In the genomic region with DNA sequence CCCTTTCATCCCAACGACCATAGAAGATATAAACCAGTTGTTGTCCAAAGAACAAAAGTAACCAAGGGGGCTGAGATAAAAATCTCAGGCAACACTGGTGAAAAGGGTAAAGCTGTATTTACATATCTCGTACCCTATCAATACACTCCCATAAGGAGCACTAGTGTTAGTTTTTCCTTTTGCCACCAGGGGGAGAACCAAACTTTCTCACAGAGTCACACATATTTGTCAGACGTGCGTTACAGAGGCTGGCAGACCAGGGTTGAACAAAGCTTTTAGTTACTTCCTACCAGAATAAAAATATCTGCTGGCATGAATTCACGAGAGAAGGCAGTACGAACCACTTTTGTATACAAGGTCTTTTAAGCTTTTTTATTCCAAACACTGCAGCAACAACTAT, we compare ENCODE assay signal across 8 cellular contexts.
A peak's percentile ranks its signal among the peaks of the same experiment; 100 is the strongest.
DNase-seq lines count a peak whose midpoint lies in the region; ATAC-seq and TF ChIP-seq lines count a peak whose summit lies in the region.

No MANE protein-coding gene starts in this region.

- no peaks in the 10 kb centered on the region for H3K9me3 ChIP-seq in right lobe of liver
- H3K9me3 ChIP-seq in aorta (ENCODE audit: control insufficient read depth, low read length) = no peaks in the 10 kb centered on the region

- WGBS in right lobe of liver (ENCODE audit: insufficient coverage, low coverage, low lambda C conversion rate, missing lambda C conversion rate) = 5% methylated on average over 6 of the region's 6 CpGs
- 1 to 2% methylated on average over 6 of the region's 6 CpGs for WGBS in aorta, 2 donors

- no peak overlapping the region for H3K4me3 ChIP-seq in right lobe of liver
- H3K4me3 ChIP-seq in aorta (ENCODE audit: low read length in 2 of 2) = no peak overlapping the region

- peak overlapping the region; percentile 13 for H3K27ac Mint-ChIP-seq in chondrocyte (ENCODE audit: unreplicated experiment)

- H3K36me3 Mint-ChIP-seq in chondrocyte (ENCODE audit: low read depth) = no peaks in the 10 kb centered on the region

- no peak for TF ChIP-seq POLR2A in right lobe of liver (IDR thresholded peaks at IDR 0.05)

- H3K4me1 ChIP-seq in right lobe of liver (no peaks in the 10 kb centered on the region), aorta (ENCODE audit: control insufficient read depth in 1 of 2, insufficient read depth in 2 of 2, low read length in 2 of 2) (peaks cover 2 to 7% of the 10 kb centered on the region in 2 donors)

- peaks cover 22% of the 10 kb centered on the region for H3K4me1 Mint-ChIP-seq in chondrocyte (ENCODE audit: low read depth)

- H3K36me3 ChIP-seq in right lobe of liver = no peaks in the 10 kb centered on the region
- no peaks in the 10 kb centered on the region for H3K36me3 ChIP-seq in aorta (ENCODE audit: control insufficient read depth in 1 of 2, insufficient read depth in 2 of 2, low read length in 1 of 2)

- ATAC-seq in GM18519 (IDR thresholded peaks at IDR 0.05; ENCODE audit: low FRiP score, unreplicated experiment) = peak; percentile 56
- ATAC-seq in HG02981 (IDR thresholded peaks at IDR 0.05; ENCODE audit: unreplicated experiment) = peak; percentile 91
- peak; percentile 82 to 92 (median 86) for ATAC-seq in right lobe of liver
- ATAC-seq in aorta (ENCODE audit: low FRiP score) = peak; percentile 86

- H3K27me3 ChIP-seq in right lobe of liver = no peaks in the 10 kb centered on the region
- H3K27me3 ChIP-seq in aorta (ENCODE audit: control insufficient read depth in 1 of 2, insufficient read depth in 2 of 2, low read length in 1 of 2) = no peaks in the 10 kb centered on the region

- no peak overlapping the region for H3K27ac ChIP-seq in right lobe of liver
- peak overlapping the region in 1 of 2 donors; percentile 57 for H3K27ac ChIP-seq in aorta (ENCODE audit: low read depth in 1 of 2, low read length in 2 of 2)

- no peaks in the 10 kb centered on the region for H3K27me3 Mint-ChIP-seq in chondrocyte (ENCODE audit: low read depth)

- H3K9me3 Mint-ChIP-seq in chondrocyte (ENCODE audit: low read depth) = peaks cover 20% of the 10 kb centered on the region

- intact Hi-C loops in right lobe of liver (cut with DNase I) = no loop called here
- intact Hi-C loops in aorta (cut with DNase I) = loop anchor here (2.0 to 10.0 kb wide), 2 partner anchors 149 to 237 kb away; no protein-coding TSS in a partner anchor

- peak; percentile 34 for DNase-seq in CMK (ENCODE audit: low read depth)
- DNase-seq in NCI-H460 (ENCODE audit: extremely low read depth, low read depth) = peak; percentile 56
- no peak for DNase-seq in chondrocyte (ENCODE audit: low spot score)
- no peak for DNase-seq in right lobe of liver
- peak in 1 of 2 donors; percentile 50 for DNase-seq in aorta
- DNase-seq in NCI-H187 treated with DMSO at 0.1 percent for 48 hours (lab: John Stamatoyannopoulos, UW) = no peak

- H3K4me3 Mint-ChIP-seq in chondrocyte (ENCODE audit: unreplicated experiment) = no peak overlapping the region

- TF ChIP-seq CTCF in chondrocyte (IDR thresholded peaks at IDR 0.05) (peak; percentile 81), right lobe of liver (IDR thresholded peaks at IDR 0.05) (peak; percentile 61 to 70 (median 64))

Comparison
In these comparisons a context has a peak if more than half of its experiments do, and no peak if none do; other contexts are left out.
1. DNase-seq: peak in CMK (single experiment) and NCI-H460 (single experiment); none in chondrocyte (single experiment), right lobe of liver (0 of 3) and NCI-H187 treated with DMSO at 0.1 percent for 48 hours (single experiment).
2. intact Hi-C loops: an anchor here in aorta (2.0 to 10.0 kb wide); none called in right lobe of liver.
3. Peak in every context shown above with its lines, with median percentiles within 50 percentile points of each other: ATAC-seq.